Comparison of ENCODE assay signal across 18 cellular contexts in genomic region chr1:200081151-200081981, GRCh38. TPM values are rescaled to one million over a fixed set of nuclear protein-coding genes. Genes with fewer than 3 reads are reported as not detected.
DNase-seq lines count a peak whose midpoint lies in the region; ATAC-seq and TF ChIP-seq lines count a peak whose summit lies in the region.
"Had no signal": no experiment of that assay in that cellular context is flagged by ENCODE, and none has a peak within 500 bp of the region (broad histone marks: within the 10 kb centered on the region; RNA-seq: fewer than 3 reads in every experiment).

No MANE protein-coding gene starts in this region.

- peak; percentile 12 for DNase-seq in DMS 273 (lab: John Stamatoyannopoulos, UW; ENCODE audit: unreplicated experiment)
- DNase-seq in DMS 273 treated with DMSO at 0.1 percent for 48 hours (lab: John Stamatoyannopoulos, UW): no peak
- DNase-seq in NT2/D1 (ENCODE audit: low read depth, low spot score): peak; percentile 48
- peak; percentile 67 for DNase-seq in fibroblast of peridontal ligament (ENCODE audit: extremely low read depth)
- DNase-seq in progenitor cell of endocrine pancreas (ENCODE audit: low spot score, unreplicated experiment): no peak
- DNase-seq in DMS53 (lab: John Stamatoyannopoulos, UW): no peak
- DNase-seq: activated naive CD8-positive, alpha-beta T cell treated with anti-CD3 and anti-CD28 coated beads for 36 hours; activated T-cell treated with anti-CD3 and anti-CD28 coated beads, Interleukin-2, amount 50 U/mL, for 1 hour; effector CD4-positive, alpha-beta T cell; small intestine; upper lobe of left lung had no signal

- no peaks in the 10 kb centered on the region for H3K27me3 ChIP-seq in NT2/D1 (ENCODE audit: insufficient read depth, insufficient read length)
- H3K27me3 ChIP-seq: upper lobe of left lung had no signal

- no peak for ATAC-seq in GM21447 (IDR thresholded peaks at IDR 0.05; ENCODE audit: unreplicated experiment)
- ATAC-seq in HG03025 (IDR thresholded peaks at IDR 0.05; ENCODE audit: low FRiP score, unreplicated experiment): no peak
- ATAC-seq: SK-N-SH treated with all-trans-retinoic acid at 6 μM for 48 hours; stimulated activated memory B cell treated with anti-CD40 and anti-IgM and Interleukin-4, amounts not matched to agents 10 μg/mL and 1 μg/mL and 100 μg/mL, for 72 hours had no signal

- no peaks in the 10 kb centered on the region for H3K36me3 ChIP-seq in NT2/D1 (ENCODE audit: insufficient read depth, insufficient read length, low read length)
- H3K36me3 ChIP-seq: upper lobe of left lung had no signal

- H3K4me1 ChIP-seq in NT2/D1 (ENCODE audit: insufficient read depth, insufficient read length): no peaks in the 10 kb centered on the region

- no peak overlapping the region for H3K4me3 ChIP-seq in NT2/D1 (ENCODE audit: insufficient read length, low read depth)
- H3K4me3 ChIP-seq: upper lobe of left lung had no signal

- peaks cover 42% of the 10 kb centered on the region for H3K4me1 Mint-ChIP-seq in progenitor cell of endocrine pancreas (ENCODE audit: low read depth)
- H3K4me1 Mint-ChIP-seq: activated naive CD8-positive, alpha-beta T cell treated with anti-CD3 and anti-CD28 coated beads for 36 hours; CD14-positive monocyte; mesothelial cell of epicardium; stimulated activated memory B cell treated with anti-CD40 and anti-IgM and Interleukin-4, amounts not matched to agents 10 μg/mL and 1 μg/mL and 100 μg/mL, for 72 hours had no signal

- no peak overlapping the region for H3K4me3 Mint-ChIP-seq in progenitor cell of endocrine pancreas (ENCODE audit: low read depth)
- H3K4me3 Mint-ChIP-seq: activated naive CD8-positive, alpha-beta T cell treated with anti-CD3 and anti-CD28 coated beads for 36 hours; CD14-positive monocyte; mesothelial cell of epicardium; stimulated activated memory B cell treated with anti-CD40 and anti-IgM and Interleukin-4, amounts not matched to agents 10 μg/mL and 1 μg/mL and 100 μg/mL, for 72 hours had no signal

- no peaks in the 10 kb centered on the region for H3K9me3 ChIP-seq in NT2/D1 (ENCODE audit: insufficient read depth, low read length)
- H3K9me3 ChIP-seq: upper lobe of left lung had no signal

- H3K36me3 Mint-ChIP-seq in progenitor cell of endocrine pancreas (ENCODE audit: insufficient read depth): peaks cover 2% of the 10 kb centered on the region
- H3K36me3 Mint-ChIP-seq: activated naive CD8-positive, alpha-beta T cell treated with anti-CD3 and anti-CD28 coated beads for 36 hours; CD14-positive monocyte; mesothelial cell of epicardium; stimulated activated memory B cell treated with anti-CD40 and anti-IgM and Interleukin-4, amounts not matched to agents 10 μg/mL and 1 μg/mL and 100 μg/mL, for 72 hours had no signal

- H3K27ac Mint-ChIP-seq in progenitor cell of endocrine pancreas: peak overlapping the region; percentile 8
- H3K27ac Mint-ChIP-seq: activated naive CD8-positive, alpha-beta T cell treated with anti-CD3 and anti-CD28 coated beads for 36 hours; CD14-positive monocyte; mesothelial cell of epicardium; stimulated activated memory B cell treated with anti-CD40 and anti-IgM and Interleukin-4, amounts not matched to agents 10 μg/mL and 1 μg/mL and 100 μg/mL, for 72 hours had no signal

- no peaks in the 10 kb centered on the region for H3K27me3 Mint-ChIP-seq in progenitor cell of endocrine pancreas

- no peak for TF ChIP-seq CTCF in progenitor cell of endocrine pancreas (IDR thresholded peaks at IDR 0.05; ENCODE audit: unreplicated experiment)

- H3K9ac ChIP-seq in NT2/D1 (ENCODE audit: insufficient read length, low read depth): no peak overlapping the region

- no peaks in the 10 kb centered on the region for H3K9me3 Mint-ChIP-seq in progenitor cell of endocrine pancreas (ENCODE audit: low read depth)
- H3K9me3 Mint-ChIP-seq: activated naive CD8-positive, alpha-beta T cell treated with anti-CD3 and anti-CD28 coated beads for 36 hours; mesothelial cell of epicardium; stimulated activated memory B cell treated with anti-CD40 and anti-IgM and Interleukin-4, amounts not matched to agents 10 μg/mL and 1 μg/mL and 100 μg/mL, for 72 hours had no signal

RNA-seq across cellular contexts. Expression of gene NR5A2, which starts 53.9 kb away (rescaled TPM):
- 23.2 and 29.1 TPM in 2 replicates for total RNA-seq in progenitor cell of endocrine pancreas
- total RNA-seq: kidney epithelial cell had no signal

Comparison
In these comparisons a context has a peak if more than half of its experiments do, and no peak if none do; other contexts are left out.
1. DNase-seq: peak in DMS 273 (single experiment), NT2/D1 (single experiment) and fibroblast of peridontal ligament (single experiment); none in DMS 273 treated with DMSO at 0.1 percent for 48 hours (single experiment), progenitor cell of endocrine pancreas (single experiment) and DMS53 (single experiment).